In genomic region chr1:161096514-161096913, GRCh38 we compare ENCODE assay signal across 10 cellular contexts. TPM values are rescaled to one million over a fixed set of nuclear protein-coding genes. Genes with fewer than 3 reads are reported as not detected.
A peak's percentile ranks its signal among the peaks of the same experiment; 100 is the strongest.
DNase-seq lines count a peak whose midpoint lies in the region; ATAC-seq, FAIRE-seq and TF ChIP-seq lines count a peak whose summit lies in the region.
"Had no signal": no experiment of that assay in that cellular context is flagged by ENCODE, and none has a peak within 500 bp of the region (broad histone marks: within the 10 kb centered on the region; RNA-seq: fewer than 3 reads in every experiment).

No MANE protein-coding gene starts in this region.

- dilution Hi-C loops in keratinocyte (cut with MboI; ENCODE audit: extremely low pct_ligation_motif_present, low sequenced_read_pairs), result no loop called here

- no peak overlapping the region for H3K4me3 Mint-ChIP-seq in central memory CD8-positive, alpha-beta T cell
- H3K4me3 Mint-ChIP-seq: stimulated activated naive CD8-positive, alpha-beta T cell treated with anti-CD3 and anti-CD28 coated beads, Interleukin-15, amount 100 ng/mL, for 72 hours had no signal

- H3K9me3 Mint-ChIP-seq in central memory CD8-positive, alpha-beta T cell, result no peaks in the 10 kb centered on the region
- H3K9me3 Mint-ChIP-seq: stimulated activated naive CD8-positive, alpha-beta T cell treated with anti-CD3 and anti-CD28 coated beads, Interleukin-15, amount 100 ng/mL, for 72 hours had no signal

- DNase-seq in AG04450 (ENCODE audit: low read depth, low spot score) (no peak), GM19239 (ENCODE audit: insufficient read length, low spot score) (no peak), keratinocyte (ENCODE audit: low read depth, low spot score) (no peak), germinal center (ENCODE audit: low spot score) (no peak), iPS-NIHi11 (ENCODE audit: low spot score) (no peak), HK-2 (ENCODE audit: unreplicated experiment) (no peak), testis (no peak)
- DNase-seq in central memory CD8-positive, alpha-beta T cell (ENCODE audit: low spot score in 2 of 2), result no peak
- DNase-seq: stimulated activated naive CD8-positive, alpha-beta T cell treated with anti-CD3 and anti-CD28 coated beads, Interleukin-15, amount 100 ng/mL, for 72 hours had no signal

- no peak overlapping the region for H2AFZ ChIP-seq in keratinocyte (ENCODE audit: control insufficient read depth, low read length)

- POLR2A ChIA-PET in AG04450 (lab: Yijun Ruan, JAX), result interaction anchor here (1.0 kb wide), 1 partner anchor 99 kb away, joined by 3 read pairs; no protein-coding TSS in a partner anchor

- H3K36me3 ChIP-seq in keratinocyte (ENCODE audit: control insufficient read depth in 2 of 2, extremely low read depth in 1 of 2, insufficient read depth in 2 of 2, low read length in 2 of 2) (peaks cover 15 to 16% of the 10 kb centered on the region in 2 experiments), testis (ENCODE audit: low read depth, missing control alignments) (no peaks in the 10 kb centered on the region)

- H3K4me1 ChIP-seq in keratinocyte (ENCODE audit: control insufficient read depth, extremely low read depth, insufficient read depth, low read length), result peaks cover 44% of the 10 kb centered on the region
- H3K4me1 ChIP-seq in testis, result peaks cover 5% of the 10 kb centered on the region

- H3K27ac ChIP-seq in AG04450 (ENCODE audit: low read depth, low read length), result peak overlapping the region; percentile 11
- H3K27ac ChIP-seq in keratinocyte (ENCODE audit: control insufficient read depth, insufficient read depth, low read length), result no peak overlapping the region
- H3K27ac ChIP-seq in testis, result no peak overlapping the region

- peaks cover 7% of the 10 kb centered on the region for H3K27me3 Mint-ChIP-seq in central memory CD8-positive, alpha-beta T cell
- H3K27me3 Mint-ChIP-seq: stimulated activated naive CD8-positive, alpha-beta T cell treated with anti-CD3 and anti-CD28 coated beads, Interleukin-15, amount 100 ng/mL, for 72 hours had no signal

- no peak for TF ChIP-seq POLR2A in testis (IDR thresholded peaks at IDR 0.05)

- peaks cover 33% of the 10 kb centered on the region for H3K36me3 Mint-ChIP-seq in central memory CD8-positive, alpha-beta T cell (ENCODE audit: insufficient read depth)

- intact Hi-C loops in testis (cut with DNase I; ENCODE audit: low total_unique reads), result loop anchor here (10.0 kb wide), 1 partner anchor 102 kb away; no protein-coding TSS in a partner anchor

- WGBS in testis, 2 donors, result 54 to 65% methylated on average over 1 of the region's 1 CpG

- no peaks in the 10 kb centered on the region for H3K9me1 ChIP-seq in keratinocyte (ENCODE audit: control insufficient read depth, extremely low read depth, insufficient read depth, low read length)

- H3K9me3 ChIP-seq in AG04450 (ENCODE audit: control insufficient read depth, insufficient read depth, low read length), result no peaks in the 10 kb centered on the region
- H3K9me3 ChIP-seq in keratinocyte (ENCODE audit: control insufficient read depth, low read depth, low read length), result no peaks in the 10 kb centered on the region
- H3K9me3 ChIP-seq in testis, result no peaks in the 10 kb centered on the region

- no peak overlapping the region for H3K9ac ChIP-seq in keratinocyte (ENCODE audit: control insufficient read depth, extremely low read depth, insufficient read depth, low read length)

- FAIRE-seq in GM19239 (lab: Jason Lieb, UNC), result peak; percentile 37
- FAIRE-seq in keratinocyte (lab: Jason Lieb, UNC), result no peak

- H3K4me3 ChIP-seq in AG04450 (ENCODE audit: low read depth, low read length) (no peak overlapping the region), keratinocyte (ENCODE audit: control insufficient read depth in 2 of 3, extremely low read depth in 1 of 3, insufficient read depth in 2 of 3, low read depth in 1 of 3, low read length in 3 of 3) (no peak overlapping the region), testis (no peak overlapping the region)
- H3K4me3 ChIP-seq: skin epidermis had no signal

- ATAC-seq in central memory CD8-positive, alpha-beta T cell (replicated peaks; ENCODE audit: extremely low read depth, poor library complexity, severe bottlenecking), result no peak
- ATAC-seq: stimulated activated naive CD8-positive, alpha-beta T cell treated with anti-CD3 and anti-CD28 coated beads, Interleukin-15, amount 100 ng/mL, for 72 hours had no signal

- no peak for TF ChIP-seq CTCF in AG04450 (IDR thresholded peaks at IDR 0.05; ENCODE audit: low read depth, low read length)
- no peak for TF ChIP-seq CTCF in keratinocyte (optimal IDR thresholded peaks at IDR 0.05 in 1 of 3, IDR thresholded peaks at IDR 0.05 in 1 of 3, conservative IDR thresholded peaks at IDR 0.05 in 1 of 3; ENCODE audit: extremely low read depth in 1 of 3, insufficient read depth in 2 of 3, low read length in 3 of 3)
- no peak for TF ChIP-seq CTCF in testis (IDR thresholded peaks at IDR 0.05)

- H3K27me3 ChIP-seq in AG04450 (ENCODE audit: control insufficient read depth, insufficient read depth, low read length) (peaks cover 2% of the 10 kb centered on the region), keratinocyte (ENCODE audit: control insufficient read depth, extremely low read depth, insufficient read depth, low read length) (no peaks in the 10 kb centered on the region), testis (no peaks in the 10 kb centered on the region)

- CTCF ChIA-PET in AG04450 (lab: Charles Lee), result interaction anchor here (0.6 to 5.6 kb wide), 16 partner anchors 8 to 166 kb away, joined by 3 to 80 read pairs (median 10); partner anchors contain the start of genes ARHGAP30, NECTIN4, NIT1 and PFDN2

- H3K4me2 ChIP-seq in keratinocyte (ENCODE audit: control insufficient read depth, extremely low read depth, insufficient read depth, low read depth, low read length), result peak overlapping the region; percentile 3

- peak overlapping the region; percentile 100 for H3K27ac Mint-ChIP-seq in central memory CD8-positive, alpha-beta T cell (ENCODE audit: low read depth)

- no peaks in the 10 kb centered on the region for H4K20me1 ChIP-seq in keratinocyte (ENCODE audit: control insufficient read depth, extremely low read depth, insufficient read depth, low read length)

- peaks cover 21% of the 10 kb centered on the region for H3K4me1 Mint-ChIP-seq in central memory CD8-positive, alpha-beta T cell

- no peaks in the 10 kb centered on the region for H3K79me2 ChIP-seq in keratinocyte (ENCODE audit: control insufficient read depth, insufficient read depth, low read length)

RNA-seq across cellular contexts. Expression of gene KLHDC9, which starts 1.6 kb away (rescaled TPM):
- polyA plus RNA-seq in AG04450 (2011; rRNA removed), result 1.1 and 1.6 TPM in 2 replicates
- not detected in 2 replicates for polyA minus RNA-seq in AG04450 (2011; rRNA and poly(A)+ RNA removed)
- 0.32 to 0.73 TPM (median 0.54 TPM) in 3 replicates for polyA plus RNA-seq in keratinocyte
- polyA plus RNA-seq in keratinocyte (2011; ENCODE audit: low read depth), result not detected
- polyA plus RNA-seq in keratinocyte (2011; cell fraction: cytosol; rRNA removed), result 0.15 and 0.36 TPM in 2 replicates
- polyA plus RNA-seq in keratinocyte (2011; cell fraction: nucleus; rRNA removed), result 0.38 and 1.3 TPM in 2 replicates
- polyA plus RNA-seq in keratinocyte (2012; ENCODE audit: low replicate concordance), result 0.17 and 0.40 TPM in 2 replicates
- polyA minus RNA-seq in keratinocyte, result 1.4 TPM in 1 of 3 replicates, not detected in the others
- polyA minus RNA-seq in keratinocyte (2011; cell fraction: cytosol; rRNA and poly(A)+ RNA removed), result not detected
- not detected in 2 replicates for polyA minus RNA-seq in keratinocyte (2011; cell fraction: nucleus; rRNA and poly(A)+ RNA removed)
- 10 to 100 TPM; 55.8 to 57.2 TPM for total RNA-seq in testis
- polyA plus RNA-seq in testis (ENCODE audit: insufficient read depth, low read depth, low replicate concordance), result 144 TPM

RNA-seq across cellular contexts. Expression of gene NECTIN4, which starts 7.2 kb away (rescaled TPM):
- polyA plus RNA-seq in AG04450 (2011; rRNA removed) (0.02 and 0.16 TPM in 2 replicates), keratinocyte (6.0 to 19.0 TPM (median 8.6 TPM) in 3 replicates), testis (ENCODE audit: insufficient read depth, low read depth, low replicate concordance) (1.3 TPM)
- 0.05 and 0.70 TPM in 2 replicates for polyA minus RNA-seq in AG04450 (2011; rRNA and poly(A)+ RNA removed)
- 60.1 TPM for polyA plus RNA-seq in keratinocyte (2011; ENCODE audit: low read depth)
- 2.6 and 4.3 TPM in 2 replicates for polyA plus RNA-seq in keratinocyte (2011; cell fraction: cytosol; rRNA removed)
- 20.7 and 42.1 TPM in 2 replicates for polyA plus RNA-seq in keratinocyte (2011; cell fraction: nucleus; rRNA removed)
- polyA plus RNA-seq in keratinocyte (2012; ENCODE audit: low replicate concordance), result 2.9 and 144 TPM in 2 replicates
- polyA minus RNA-seq in keratinocyte, result 7.1 to 52.8 TPM (median 19.4 TPM) in 3 replicates
- 6.5 TPM for polyA minus RNA-seq in keratinocyte (2011; cell fraction: cytosol; rRNA and poly(A)+ RNA removed)
- polyA minus RNA-seq in keratinocyte (2011; cell fraction: nucleus; rRNA and poly(A)+ RNA removed), result 19.1 and 21.9 TPM in 2 replicates
- 1 to 10 TPM in 1 of 2 donors, under 1 TPM in 1; 0.63 to 1.2 TPM for total RNA-seq in testis

RNA-seq across cellular contexts. Expression of gene PFDN2, which starts 21.3 kb away (rescaled TPM):
- polyA plus RNA-seq in AG04450 (2011; rRNA removed), result 84.2 and 101 TPM in 2 replicates
- 24.9 and 30.8 TPM in 2 replicates for polyA minus RNA-seq in AG04450 (2011; rRNA and poly(A)+ RNA removed)
- polyA plus RNA-seq in keratinocyte, result 106 to 228 TPM (median 184 TPM) in 3 replicates
- 260 TPM for polyA plus RNA-seq in keratinocyte (2011; ENCODE audit: low read depth)
- polyA plus RNA-seq in keratinocyte (2011; cell fraction: cytosol; rRNA removed), result 137 and 187 TPM in 2 replicates
- polyA plus RNA-seq in keratinocyte (2011; cell fraction: nucleus; rRNA removed), result 63.9 and 100 TPM in 2 replicates
- polyA plus RNA-seq in keratinocyte (2012; ENCODE audit: low replicate concordance), result 213 and 232 TPM in 2 replicates
- 12.6 to 31.6 TPM (median 18.4 TPM) in 3 replicates for polyA minus RNA-seq in keratinocyte
- 52.6 TPM for polyA minus RNA-seq in keratinocyte (2011; cell fraction: cytosol; rRNA and poly(A)+ RNA removed)
- polyA minus RNA-seq in keratinocyte (2011; cell fraction: nucleus; rRNA and poly(A)+ RNA removed), result 6.5 and 12.3 TPM in 2 replicates
- total RNA-seq in testis, result 10 to 100 TPM; 76.8 to 88.6 TPM
- 96.3 TPM for polyA plus RNA-seq in testis (ENCODE audit: insufficient read depth, low read depth, low replicate concordance)

RNA-seq across cellular contexts. Expression of gene NIT1, which starts 21.4 kb away (rescaled TPM):
- 19.2 and 24.3 TPM in 2 replicates for polyA plus RNA-seq in AG04450 (2011; rRNA removed)
- polyA minus RNA-seq in AG04450 (2011; rRNA and poly(A)+ RNA removed), result 29.3 and 41.0 TPM in 2 replicates
- 22.9 to 51.0 TPM (median 27.6 TPM) in 3 replicates for polyA plus RNA-seq in keratinocyte
- 24.7 TPM for polyA plus RNA-seq in keratinocyte (2011; ENCODE audit: low read depth)
- polyA plus RNA-seq in keratinocyte (2011; cell fraction: cytosol; rRNA removed), result 24.3 and 34.8 TPM in 2 replicates
- 71.9 and 77.7 TPM in 2 replicates for polyA plus RNA-seq in keratinocyte (2011; cell fraction: nucleus; rRNA removed)
- 41.7 and 50.3 TPM in 2 replicates for polyA plus RNA-seq in keratinocyte (2012; ENCODE audit: low replicate concordance)
- polyA minus RNA-seq in keratinocyte, result 28.3 to 68.5 TPM (median 38.7 TPM) in 3 replicates
- 17.3 TPM for polyA minus RNA-seq in keratinocyte (2011; cell fraction: cytosol; rRNA and poly(A)+ RNA removed)
- polyA minus RNA-seq in keratinocyte (2011; cell fraction: nucleus; rRNA and poly(A)+ RNA removed), result 20.2 and 27.1 TPM in 2 replicates
- 10 to 100 TPM; 44.8 to 51.1 TPM for total RNA-seq in testis
- 51.1 TPM for polyA plus RNA-seq in testis (ENCODE audit: insufficient read depth, low read depth, low replicate concordance)

RNA-seq across cellular contexts. Expression of gene ARHGAP30, which starts 26.8 kb away (rescaled TPM):
- polyA plus RNA-seq in AG04450 (2011; rRNA removed), result not detected in 2 replicates
- 0.09 TPM in 1 of 2 replicates, not detected in the other for polyA minus RNA-seq in AG04450 (2011; rRNA and poly(A)+ RNA removed)
- polyA plus RNA-seq in keratinocyte, result 0.05 to 0.45 TPM (median 0.16 TPM) in 3 replicates
- 6.6 TPM for polyA plus RNA-seq in keratinocyte (2011; ENCODE audit: low read depth)
- polyA plus RNA-seq in keratinocyte (2011; cell fraction: cytosol; rRNA removed), result 0.05 and 0.06 TPM in 2 replicates
- polyA plus RNA-seq in keratinocyte (2011; cell fraction: nucleus; rRNA removed), result 0.99 and 1.1 TPM in 2 replicates
- 0.29 and 11.6 TPM in 2 replicates for polyA plus RNA-seq in keratinocyte (2012; ENCODE audit: low replicate concordance)
- 0.26 to 0.42 TPM in 2 of 3 replicates, not detected in the other for polyA minus RNA-seq in keratinocyte
- polyA minus RNA-seq in keratinocyte (2011; cell fraction: cytosol; rRNA and poly(A)+ RNA removed), result not detected
- polyA minus RNA-seq in keratinocyte (2011; cell fraction: nucleus; rRNA and poly(A)+ RNA removed), result 0.63 and 0.93 TPM in 2 replicates
- 1 to 10 TPM in 1 of 2 donors, under 1 TPM in 1; 0.79 to 1.6 TPM for total RNA-seq in testis
- polyA plus RNA-seq in testis (ENCODE audit: insufficient read depth, low read depth, low replicate concordance), result 5.4 TPM

Comparison
In these comparisons a context has a peak if more than half of its experiments do, and no peak if none do; other contexts are left out.
1. RNA of gene KLHDC9, which starts 1.6 kb away (polyA plus RNA-seq): 144 TPM in testis (single experiment); 1.1 to 1.6 TPM in AG04450 and 0.15 to 1.3 TPM in keratinocyte; every median in the first group is over 10 times any median in the second.